13 cellular contexts compared by ENCODE assay signal in genomic region chr6:121651420-121651819, GRCh38.
A peak's percentile ranks its signal among the peaks of the same experiment; 100 is the strongest.
DNase-seq lines count a peak whose midpoint lies in the region; ATAC-seq and TF ChIP-seq lines count a peak whose summit lies in the region.
"Had no signal": no experiment of that assay in that cellular context is flagged by ENCODE, and none has a peak within 500 bp of the region (broad histone marks: within the 10 kb centered on the region; RNA-seq: fewer than 3 reads in every experiment).

No MANE protein-coding gene starts in this region.

- TF ChIP-seq CTCF in CD4-positive, alpha-beta T cell (IDR thresholded peaks at IDR 0.05): no peak
- no peak for TF ChIP-seq CTCF in GM10248 (IDR thresholded peaks at IDR 0.05; ENCODE audit: control extremely low read depth, extremely low read depth, low read depth, missing control alignments)

- no peaks in the 10 kb centered on the region for H3K36me3 Mint-ChIP-seq in CD4-positive, alpha-beta T cell (ENCODE audit: low read depth)
- H3K36me3 Mint-ChIP-seq: type B pancreatic cell had no signal

- no peaks in the 10 kb centered on the region for H3K27me3 Mint-ChIP-seq in CD4-positive, alpha-beta T cell
- H3K27me3 Mint-ChIP-seq: type B pancreatic cell had no signal

- H3K27ac ChIP-seq in CD4-positive, alpha-beta T cell (ENCODE audit: low read depth, low read length): no peak overlapping the region
- H3K27ac ChIP-seq: VCaP had no signal

- POLR2A ChIA-PET in CD4-positive, alpha-beta T cell (lab: Charles Lee): interaction anchor here (1.0 kb wide), 1 partner anchor 37 kb away, joined by 3 read pairs; no protein-coding TSS in a partner anchor
- POLR2A ChIA-PET in GM10248 (lab: Yijun Ruan, JAX): no interaction called here

- DNase-seq in CD4-positive, alpha-beta T cell: no peak
- peak; percentile 34 for DNase-seq in G401 (ENCODE audit: low spot score)
- DNase-seq in amniotic epithelial cell (ENCODE audit: low read depth): peak; percentile 43
- DNase-seq in lung microvascular endothelial cell (ENCODE audit: low read depth in 2 of 2): peak; percentile 89 to 98
- no peak for DNase-seq in GM10248 (ENCODE audit: extremely low spot score)
- no peak for DNase-seq in NCI-H524 (lab: John Stamatoyannopoulos, UW)
- no peak for DNase-seq in hepatic stellate cell (ENCODE audit: low spot score)
- DNase-seq: anterior cingulate cortex; C1 segment of cervical spinal cord; effector CD4-positive, alpha-beta T cell; NCI-H1092 treated with DMSO at 0.1 percent for 48 hours had no signal

- ATAC-seq in CD4-positive, alpha-beta T cell (ENCODE audit: poor library complexity): peak; percentile 94

- H3K27me3 ChIP-seq in CD4-positive, alpha-beta T cell (ENCODE audit: control insufficient read depth, insufficient read depth, low read length): no peaks in the 10 kb centered on the region

- in situ Hi-C loops in G401 (cut with HindIII; ENCODE audit: low sequenced_read_pairs): no loop called here

- H3K9me3 ChIP-seq in CD4-positive, alpha-beta T cell (ENCODE audit: control insufficient read depth, low read length): no peaks in the 10 kb centered on the region

- H3K4me3 Mint-ChIP-seq in CD4-positive, alpha-beta T cell: peak overlapping the region; percentile 65
- H3K4me3 Mint-ChIP-seq: type B pancreatic cell had no signal

- peaks cover 44% of the 10 kb centered on the region for H3K4me1 Mint-ChIP-seq in CD4-positive, alpha-beta T cell (ENCODE audit: low read depth)

- H3K27ac Mint-ChIP-seq in CD4-positive, alpha-beta T cell: peak overlapping the region; percentile 82
- H3K27ac Mint-ChIP-seq: type B pancreatic cell had no signal

- H3K9me3 Mint-ChIP-seq in CD4-positive, alpha-beta T cell: no peaks in the 10 kb centered on the region
- H3K9me3 Mint-ChIP-seq: type B pancreatic cell had no signal

- intact Hi-C loops in CD4-positive, alpha-beta T cell (cut with DNase I, micrococcal nuclease): no loop called here

- CTCF ChIA-PET in CD4-positive, alpha-beta T cell (lab: Charles Lee): no interaction called here
- CTCF ChIA-PET in GM10248 (lab: Yijun Ruan, JAX): no interaction called here

Comparison
In these comparisons a context has a peak if more than half of its experiments do, and no peak if none do; other contexts are left out.
1. DNase-seq: peak in G401 (single experiment), amniotic epithelial cell (single experiment) and lung microvascular endothelial cell (2 of 2); none in CD4-positive, alpha-beta T cell (0 of 10), GM10248 (single experiment), NCI-H524 (0 of 2) and hepatic stellate cell (single experiment).